Comparison of ENCODE assay signal across 26 cellular contexts in genomic region chr2:237820421-237820820, GRCh38. TPM values are rescaled to one million over a fixed set of nuclear protein-coding genes. Genes with fewer than 3 reads are reported as not detected.
DNase-seq lines count a peak whose midpoint lies in the region; ATAC-seq and TF ChIP-seq lines count a peak whose summit lies in the region.
"Had no signal": no experiment of that assay in that cellular context is flagged by ENCODE, and none has a peak within 500 bp of the region (broad histone marks: within the 10 kb centered on the region; RNA-seq: fewer than 3 reads in every experiment).

No MANE protein-coding gene starts in this region.

- intact Hi-C loops in dendritic cell treated with granulocyte-macrophage colony-stimulating factor and Interleukin-4, amounts not matched to agents 40 ng/mL and 50 ng/mL, for 4 days (cut with micrococcal nuclease): no loop called here

- H3K4me1 Mint-ChIP-seq in dendritic cell treated with granulocyte-macrophage colony-stimulating factor and Interleukin-4, amounts not matched to agents 40 ng/mL and 50 ng/mL, for 4 days (ENCODE audit: low read depth): peaks cover 11% of the 10 kb centered on the region
- peaks cover 34% of the 10 kb centered on the region for H3K4me1 Mint-ChIP-seq in osteocyte (ENCODE audit: unreplicated experiment)
- H3K4me1 Mint-ChIP-seq in effector memory CD8-positive, alpha-beta T cell (ENCODE audit: low read depth in 2 of 2): no peaks in the 10 kb centered on the region
- H3K4me1 Mint-ChIP-seq: CD8-positive, alpha-beta memory T cell had no signal

- H3K9ac ChIP-seq in SK-N-MC (ENCODE audit: insufficient read length): no peak overlapping the region
- H3K9ac ChIP-seq: BLaER1 had no signal

- no peaks in the 10 kb centered on the region for H3K27me3 Mint-ChIP-seq in dendritic cell treated with granulocyte-macrophage colony-stimulating factor and Interleukin-4, amounts not matched to agents 40 ng/mL and 50 ng/mL, for 4 days
- H3K27me3 Mint-ChIP-seq in osteocyte (ENCODE audit: unreplicated experiment): no peaks in the 10 kb centered on the region
- H3K27me3 Mint-ChIP-seq in effector memory CD8-positive, alpha-beta T cell: no peaks in the 10 kb centered on the region
- H3K27me3 Mint-ChIP-seq: CD4-positive, alpha-beta memory T cell; CD4-positive, CD25-positive, alpha-beta regulatory T cell had no signal

- no peak overlapping the region for H3K4me3 ChIP-seq in SK-N-MC
- H3K4me3 ChIP-seq: BLaER1, GM12878 had no signal

- DNase-seq in SK-N-MC (ENCODE audit: low read depth, low spot score): no peak
- peak; percentile 15 for DNase-seq in brain pericyte (ENCODE audit: low read depth, low spot score)
- no peak for DNase-seq in osteocyte (ENCODE audit: extremely low spot score, unreplicated experiment)
- DNase-seq in SHP77 treated with DMSO at 0.1 percent for 48 hours (lab: John Stamatoyannopoulos, UW): no peak
- DNase-seq in T-helper 2 cell: no peak
- DNase-seq in effector memory CD8-positive, alpha-beta T cell: no peak
- DNase-seq: 8988T; ACHN; BE2C; C1 segment of cervical spinal cord; CD4-positive, alpha-beta memory T cell; CD4-positive, CD25-positive, alpha-beta regulatory T cell; CD8-positive, alpha-beta memory T cell; COR-L47; DMS 273 treated with DMSO at 0.1 percent for 48 hours; DMS153; DMS53; DMS79; DND-41; EL; GDM1 had no signal

- H3K9me3 Mint-ChIP-seq in dendritic cell treated with granulocyte-macrophage colony-stimulating factor and Interleukin-4, amounts not matched to agents 40 ng/mL and 50 ng/mL, for 4 days: no peaks in the 10 kb centered on the region
- H3K9me3 Mint-ChIP-seq in osteocyte (ENCODE audit: unreplicated experiment): no peaks in the 10 kb centered on the region
- no peaks in the 10 kb centered on the region for H3K9me3 Mint-ChIP-seq in effector memory CD8-positive, alpha-beta T cell
- H3K9me3 Mint-ChIP-seq: CD14-positive monocyte; CD4-positive, alpha-beta memory T cell; CD4-positive, CD25-positive, alpha-beta regulatory T cell; CD8-positive, alpha-beta memory T cell had no signal

- no peak for TF ChIP-seq CTCF in osteocyte (IDR thresholded peaks at IDR 0.05)

- no peak overlapping the region for H3K4me3 Mint-ChIP-seq in dendritic cell treated with granulocyte-macrophage colony-stimulating factor and Interleukin-4, amounts not matched to agents 40 ng/mL and 50 ng/mL, for 4 days
- H3K4me3 Mint-ChIP-seq in osteocyte (ENCODE audit: unreplicated experiment): no peak overlapping the region
- H3K4me3 Mint-ChIP-seq in effector memory CD8-positive, alpha-beta T cell: no peak overlapping the region
- H3K4me3 Mint-ChIP-seq: CD14-positive monocyte; CD4-positive, alpha-beta memory T cell; CD4-positive, CD25-positive, alpha-beta regulatory T cell; CD8-positive, alpha-beta memory T cell had no signal

- H3K27ac ChIP-seq in SK-N-MC: peak overlapping the region; percentile 93
- H3K27ac ChIP-seq: BLaER1 had no signal

- peak overlapping the region; percentile 37 for H3K27ac Mint-ChIP-seq in dendritic cell treated with granulocyte-macrophage colony-stimulating factor and Interleukin-4, amounts not matched to agents 40 ng/mL and 50 ng/mL, for 4 days
- H3K27ac Mint-ChIP-seq in osteocyte (ENCODE audit: unreplicated experiment): peak overlapping the region; percentile 81
- no peak overlapping the region for H3K27ac Mint-ChIP-seq in effector memory CD8-positive, alpha-beta T cell
- H3K27ac Mint-ChIP-seq: CD14-positive monocyte; CD4-positive, alpha-beta memory T cell; CD4-positive, CD25-positive, alpha-beta regulatory T cell had no signal

- H3K36me3 ChIP-seq in SK-N-MC (ENCODE audit: insufficient read depth, low read length): no peaks in the 10 kb centered on the region
- H3K36me3 ChIP-seq: BE2C, BLaER1 had no signal

- ATAC-seq in effector memory CD8-positive, alpha-beta T cell (replicated peaks): no peak
- ATAC-seq: GM12878 had no signal

- H3K36me3 Mint-ChIP-seq in dendritic cell treated with granulocyte-macrophage colony-stimulating factor and Interleukin-4, amounts not matched to agents 40 ng/mL and 50 ng/mL, for 4 days (ENCODE audit: low read depth): no peaks in the 10 kb centered on the region
- H3K36me3 Mint-ChIP-seq in osteocyte (ENCODE audit: unreplicated experiment): no peaks in the 10 kb centered on the region
- peaks cover 3% of the 10 kb centered on the region for H3K36me3 Mint-ChIP-seq in effector memory CD8-positive, alpha-beta T cell (ENCODE audit: insufficient read depth)
- H3K36me3 Mint-ChIP-seq: CD14-positive monocyte; CD4-positive, alpha-beta memory T cell; CD4-positive, CD25-positive, alpha-beta regulatory T cell had no signal

- no peaks in the 10 kb centered on the region for H3K9me3 ChIP-seq in SK-N-MC (ENCODE audit: low read depth, low read length)
- H3K9me3 ChIP-seq: BE2C, BLaER1 had no signal

RNA-seq across cellular contexts. Expression of gene RBM44, which starts 21.8 kb away (rescaled TPM):
- total RNA-seq in osteocyte: 0.46 and 0.63 TPM in 2 replicates

RNA-seq across cellular contexts. Expression of gene RAMP1, which starts 39.0 kb away (rescaled TPM):
- total RNA-seq in osteocyte: 87.9 and 93.4 TPM in 2 replicates
- total RNA-seq: CD4-positive, alpha-beta memory T cell; CD4-positive, CD25-positive, alpha-beta regulatory T cell; G401 had no signal

Comparison
In these comparisons a context has a peak if more than half of its experiments do, and no peak if none do; other contexts are left out.
1. H3K27ac Mint-ChIP-seq: peak in dendritic cell treated with granulocyte-macrophage colony-stimulating factor and Interleukin-4, amounts not matched to agents 40 ng/mL and 50 ng/mL, for 4 days (single experiment) and osteocyte (single experiment); none in effector memory CD8-positive, alpha-beta T cell (0 of 2).